Comparison of ENCODE assay signal across 21 cellular contexts in the genomic region with DNA sequence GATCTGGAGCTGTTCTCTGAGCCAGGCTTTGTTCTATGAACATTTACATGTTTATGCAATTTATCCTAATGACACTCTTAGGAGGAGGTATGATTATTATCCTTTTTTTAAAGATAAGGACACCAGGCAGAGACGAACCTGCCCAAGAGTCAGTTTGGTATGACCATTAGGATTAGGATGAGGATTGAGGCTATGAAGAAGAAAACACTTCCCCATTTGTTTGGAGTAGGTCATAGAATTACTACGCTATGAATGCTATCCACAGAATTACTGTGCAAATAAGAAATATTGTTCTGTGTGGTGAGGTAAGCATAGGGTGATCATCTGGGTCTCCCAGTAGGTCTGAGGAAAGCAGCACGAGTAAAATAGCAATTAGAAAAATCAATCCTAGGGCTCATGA. TPM values are rescaled to one million over a fixed set of nuclear protein-coding genes. Genes with fewer than 3 reads are reported as not detected.
DNase-seq lines count a peak whose midpoint lies in the region; ATAC-seq and TF ChIP-seq lines count a peak whose summit lies in the region.
"Had no signal": no experiment of that assay in that cellular context is flagged by ENCODE, and none has a peak within 500 bp of the region (broad histone marks: within the 10 kb centered on the region; RNA-seq: fewer than 3 reads in every experiment).

No MANE protein-coding gene starts in this region.

- no peak overlapping the region for H3K4me3 Mint-ChIP-seq in activated CD4-positive, alpha-beta T cell treated with anti-CD3 and anti-CD28 coated beads, Interleukin-2, amount 10 ng/mL, durations not matched to agents 24 days and 14 days
- peak overlapping the region in 1 of 7 donors; percentile 29 for H3K4me3 Mint-ChIP-seq in CD8-positive, alpha-beta memory T cell
- peak overlapping the region; percentile 89 for H3K4me3 Mint-ChIP-seq in activated T-helper 17 cell treated with anti-CD3 and anti-CD28 coated beads, Interleukin-2, amount 50 U/mL, for 72 hours
- no peak overlapping the region for H3K4me3 Mint-ChIP-seq in natural killer cell treated with Interleukin-12 subunit alpha and Interleukin-12 subunit beta and Interleukin-15 and Interleukin-18, amount 100 ng/mL, for 72 hours
- H3K4me3 Mint-ChIP-seq: brain had no signal

- POLR2A ChIA-PET in CD8-positive, alpha-beta memory T cell (lab: Charles Lee): interaction anchor here (0.9 kb wide), 1 partner anchor 23 kb away, joined by 4 read pairs; no protein-coding TSS in a partner anchor

- intact Hi-C loops in activated CD4-positive, alpha-beta T cell treated with anti-CD3 and anti-CD28 coated beads, Interleukin-2, amount 10 ng/mL, durations not matched to agents 24 days and 14 days (cut with micrococcal nuclease): no loop called here
- intact Hi-C loops in ovary (cut with DNase I): no loop called here

- peaks cover 41% of the 10 kb centered on the region for H3K4me1 ChIP-seq in CD8-positive, alpha-beta memory T cell (ENCODE audit: insufficient read depth, low read length)
- H3K4me1 ChIP-seq in ovary (ENCODE audit: insufficient read depth): peaks cover 4% of the 10 kb centered on the region
- H3K4me1 ChIP-seq: foreskin keratinocyte had no signal

- H3K27me3 Mint-ChIP-seq in activated CD4-positive, alpha-beta T cell treated with anti-CD3 and anti-CD28 coated beads, Interleukin-2, amount 10 ng/mL, durations not matched to agents 24 days and 14 days: no peaks in the 10 kb centered on the region
- no peaks in the 10 kb centered on the region for H3K27me3 Mint-ChIP-seq in CD8-positive, alpha-beta memory T cell
- H3K27me3 Mint-ChIP-seq in activated T-helper 17 cell treated with anti-CD3 and anti-CD28 coated beads, Interleukin-2, amount 50 U/mL, for 72 hours: no peaks in the 10 kb centered on the region
- H3K27me3 Mint-ChIP-seq in natural killer cell treated with Interleukin-12 subunit alpha and Interleukin-12 subunit beta and Interleukin-15 and Interleukin-18, amount 100 ng/mL, for 72 hours: no peaks in the 10 kb centered on the region
- H3K27me3 Mint-ChIP-seq: brain had no signal

- no peak overlapping the region for H3K4me3 ChIP-seq in CD8-positive, alpha-beta memory T cell (ENCODE audit: low read length)
- H3K4me3 ChIP-seq in ovary: no peak overlapping the region
- H3K4me3 ChIP-seq: heart right ventricle, skin epidermis had no signal

- CTCF ChIA-PET in CD8-positive, alpha-beta memory T cell (lab: Charles Lee): interaction anchor here (1.2 to 1.4 kb wide), 2 partner anchors 10 to 29 kb away, joined by 4 to 5 read pairs; no protein-coding TSS in a partner anchor

- no peak for ATAC-seq in activated T-helper 17 cell treated with anti-CD3 and anti-CD28 coated beads, Interleukin-2, amount 50 U/mL, for 72 hours (replicated peaks)
- ATAC-seq in natural killer cell treated with Interleukin-12 subunit alpha and Interleukin-12 subunit beta and Interleukin-15 and Interleukin-18, amount 100 ng/mL, for 72 hours: no peak
- ATAC-seq in HG03342 (IDR thresholded peaks at IDR 0.05; ENCODE audit: unreplicated experiment): no peak
- ATAC-seq: foreskin keratinocyte, heart right ventricle, left cardiac atrium had no signal

- H3K4me1 Mint-ChIP-seq in activated CD4-positive, alpha-beta T cell treated with anti-CD3 and anti-CD28 coated beads, Interleukin-2, amount 10 ng/mL, durations not matched to agents 24 days and 14 days: peaks cover 51% of the 10 kb centered on the region
- H3K4me1 Mint-ChIP-seq in CD8-positive, alpha-beta memory T cell: peaks cover 62 to 86% (median 74%) of the 10 kb centered on the region in 3 donors
- peaks cover 52% of the 10 kb centered on the region for H3K4me1 Mint-ChIP-seq in activated T-helper 17 cell treated with anti-CD3 and anti-CD28 coated beads, Interleukin-2, amount 50 U/mL, for 72 hours
- peaks cover 49 to 52% of the 10 kb centered on the region in 2 donors for H3K4me1 Mint-ChIP-seq in natural killer cell treated with Interleukin-12 subunit alpha and Interleukin-12 subunit beta and Interleukin-15 and Interleukin-18, amount 100 ng/mL, for 72 hours (ENCODE audit: low read depth in 2 of 2)

- H3K27ac ChIP-seq in CD8-positive, alpha-beta memory T cell (ENCODE audit: low read depth, low read length): no peak overlapping the region
- no peak overlapping the region for H3K27ac ChIP-seq in ovary
- H3K27ac ChIP-seq: foreskin keratinocyte, WERI-Rb-1 had no signal

- no peaks in the 10 kb centered on the region for H3K9me3 ChIP-seq in CD8-positive, alpha-beta memory T cell (ENCODE audit: low read length)
- H3K9me3 ChIP-seq in ovary: no peaks in the 10 kb centered on the region
- H3K9me3 ChIP-seq: heart right ventricle had no signal

- peak overlapping the region; percentile 1 for H3K27ac Mint-ChIP-seq in activated CD4-positive, alpha-beta T cell treated with anti-CD3 and anti-CD28 coated beads, Interleukin-2, amount 10 ng/mL, durations not matched to agents 24 days and 14 days
- H3K27ac Mint-ChIP-seq in CD8-positive, alpha-beta memory T cell: peak overlapping the region in 7 of 8 donors; percentile 56 to 92 (median 84)
- peak overlapping the region; percentile 95 for H3K27ac Mint-ChIP-seq in activated T-helper 17 cell treated with anti-CD3 and anti-CD28 coated beads, Interleukin-2, amount 50 U/mL, for 72 hours
- peak overlapping the region; percentile 89 to 92 for H3K27ac Mint-ChIP-seq in natural killer cell treated with Interleukin-12 subunit alpha and Interleukin-12 subunit beta and Interleukin-15 and Interleukin-18, amount 100 ng/mL, for 72 hours
- H3K27ac Mint-ChIP-seq: brain had no signal

- no peaks in the 10 kb centered on the region for H3K9me3 Mint-ChIP-seq in activated CD4-positive, alpha-beta T cell treated with anti-CD3 and anti-CD28 coated beads, Interleukin-2, amount 10 ng/mL, durations not matched to agents 24 days and 14 days
- no peaks in the 10 kb centered on the region for H3K9me3 Mint-ChIP-seq in CD8-positive, alpha-beta memory T cell
- no peaks in the 10 kb centered on the region for H3K9me3 Mint-ChIP-seq in activated T-helper 17 cell treated with anti-CD3 and anti-CD28 coated beads, Interleukin-2, amount 50 U/mL, for 72 hours
- no peaks in the 10 kb centered on the region for H3K9me3 Mint-ChIP-seq in natural killer cell treated with Interleukin-12 subunit alpha and Interleukin-12 subunit beta and Interleukin-15 and Interleukin-18, amount 100 ng/mL, for 72 hours
- H3K9me3 Mint-ChIP-seq: brain had no signal

- H3K27me3 ChIP-seq in CD8-positive, alpha-beta memory T cell (ENCODE audit: insufficient read depth, low read length, poor library complexity, severe bottlenecking): no peaks in the 10 kb centered on the region
- H3K27me3 ChIP-seq in ovary: no peaks in the 10 kb centered on the region
- H3K27me3 ChIP-seq: foreskin keratinocyte, heart right ventricle had no signal

- H3K36me3 Mint-ChIP-seq in activated CD4-positive, alpha-beta T cell treated with anti-CD3 and anti-CD28 coated beads, Interleukin-2, amount 10 ng/mL, durations not matched to agents 24 days and 14 days (ENCODE audit: low read depth): peaks cover 49% of the 10 kb centered on the region
- H3K36me3 Mint-ChIP-seq in CD8-positive, alpha-beta memory T cell: peaks cover 8 to 83% (median 28%) of the 10 kb centered on the region in 3 donors
- peaks cover 55% of the 10 kb centered on the region for H3K36me3 Mint-ChIP-seq in activated T-helper 17 cell treated with anti-CD3 and anti-CD28 coated beads, Interleukin-2, amount 50 U/mL, for 72 hours (ENCODE audit: low read depth)
- peaks cover 13% of the 10 kb centered on the region for H3K36me3 Mint-ChIP-seq in natural killer cell treated with Interleukin-12 subunit alpha and Interleukin-12 subunit beta and Interleukin-15 and Interleukin-18, amount 100 ng/mL, for 72 hours

- TF ChIP-seq CTCF in ovary (IDR thresholded peaks at IDR 0.05): no peak

- WGBS in ovary, 3 donors: 76 to 82% (median 78%) methylated on average over 3 of the region's 3 CpGs

- no peak for TF ChIP-seq EP300 in ovary (IDR thresholded peaks at IDR 0.05)

- no peak for TF ChIP-seq POLR2A in ovary (IDR thresholded peaks at IDR 0.05)

- H3K36me3 ChIP-seq in CD8-positive, alpha-beta memory T cell (ENCODE audit: insufficient read depth, low read length): peaks cover 19% of the 10 kb centered on the region
- H3K36me3 ChIP-seq in ovary: no peaks in the 10 kb centered on the region
- H3K36me3 ChIP-seq: WERI-Rb-1 had no signal

- DNase-seq in activated CD4-positive, alpha-beta T cell treated with anti-CD3 and anti-CD28 coated beads, Interleukin-2, amount 10 ng/mL, durations not matched to agents 24 days and 14 days: no peak
- no peak for DNase-seq in activated CD4-positive, alpha-beta T cell treated with anti-CD3 and anti-CD28 coated beads for 4 hours
- DNase-seq in CD8-positive, alpha-beta memory T cell: no peak
- DNase-seq in natural killer cell treated with Interleukin-12 subunit alpha and Interleukin-12 subunit beta and Interleukin-15 and Interleukin-18, amount 100 ng/mL, for 72 hours (ENCODE audit: low spot score): no peak
- DNase-seq in ovary (no peak), NCI-H187 (lab: John Stamatoyannopoulos, UW) (no peak)
- DNase-seq: activated T-cell treated with anti-CD3 and anti-CD28 coated beads, Interleukin-2, amount 50 U/mL, for 1 hour; foreskin keratinocyte; heart right ventricle; left cardiac atrium; mammary epithelial cell; NCI-H1436; NCI-H2227 treated with DMSO at 0.1 percent for 48 hours; RPMI8226; stimulated activated CD4-positive, alpha-beta T cell treated with anti-CD3 and anti-CD28 coated beads, Interleukin-1b, Interleukin-23, amount 100 ng/mL, for 48 hours; T-helper 9 cell; WERI-Rb-1 had no signal

RNA-seq across cellular contexts. Expression of a gene that starts 24.0 kb away (rescaled TPM):
- total RNA-seq in activated CD4-positive, alpha-beta T cell treated with anti-CD3 and anti-CD28 coated beads, Interleukin-2, amount 10 ng/mL, durations not matched to agents 24 days and 14 days: 20.3 and 20.7 TPM in 2 replicates
- 10 to 100 TPM; 22.2 to 24.1 TPM for total RNA-seq in CD8-positive, alpha-beta memory T cell
- polyA plus RNA-seq in CD8-positive, alpha-beta memory T cell: 50.5 TPM
- 10 to 100 TPM; 25.3 to 27.4 TPM for total RNA-seq in activated T-helper 17 cell treated with anti-CD3 and anti-CD28 coated beads, Interleukin-2, amount 50 U/mL, for 72 hours
- 10 to 100 TPM; 20.4 to 24.0 TPM for total RNA-seq in natural killer cell treated with Interleukin-12 subunit alpha and Interleukin-12 subunit beta and Interleukin-15 and Interleukin-18, amount 100 ng/mL, for 72 hours
- 10 to 100 TPM; 13.0 to 51.7 (median 42.5) TPM for total RNA-seq in ovary
- polyA plus RNA-seq in ovary: 10 to 100 TPM; 16.4 to 33.4 TPM

RNA-seq across cellular contexts. Expression of a gene that starts 52.4 kb away (rescaled TPM):
- total RNA-seq in activated CD4-positive, alpha-beta T cell treated with anti-CD3 and anti-CD28 coated beads, Interleukin-2, amount 10 ng/mL, durations not matched to agents 24 days and 14 days: 1.0 and 1.4 TPM in 2 replicates
- total RNA-seq in CD8-positive, alpha-beta memory T cell: 1 to 10 TPM; 2.3 to 2.6 TPM
- polyA plus RNA-seq in CD8-positive, alpha-beta memory T cell: 1.8 TPM
- total RNA-seq in activated T-helper 17 cell treated with anti-CD3 and anti-CD28 coated beads, Interleukin-2, amount 50 U/mL, for 72 hours: 1 to 10 TPM in 1 of 2 donors, under 1 TPM in 1; 0.32 to 2.5 TPM
- 1 to 10 TPM in 1 of 2 donors, not detected in 1; 4.5 TPM for total RNA-seq in natural killer cell treated with Interleukin-12 subunit alpha and Interleukin-12 subunit beta and Interleukin-15 and Interleukin-18, amount 100 ng/mL, for 72 hours
- 10 to 100 TPM in 1 of 7 donors, 1 to 10 TPM in 6; 2.1 to 12.7 (median 6.1) TPM for total RNA-seq in ovary
- 1 to 10 TPM; 5.0 to 9.2 TPM for polyA plus RNA-seq in ovary

Comparison
In these comparisons a context has a peak if more than half of its experiments do, and no peak if none do; other contexts are left out.
1. H3K27ac Mint-ChIP-seq: peak in every context shown above with its lines; median percentile 95 in activated T-helper 17 cell treated with anti-CD3 and anti-CD28 coated beads, Interleukin-2, amount 50 U/mL, for 72 hours; 90 in natural killer cell treated with Interleukin-12 subunit alpha and Interleukin-12 subunit beta and Interleukin-15 and Interleukin-18, amount 100 ng/mL, for 72 hours; 84 in CD8-positive, alpha-beta memory T cell; 1 in activated CD4-positive, alpha-beta T cell treated with anti-CD3 and anti-CD28 coated beads, Interleukin-2, amount 10 ng/mL, durations not matched to agents 24 days and 14 days.